Comparison of ENCODE assay signal across 15 cellular contexts in genomic region chr6:145895802-145896201, GRCh38.
DNase-seq lines count a peak whose midpoint lies in the region; ATAC-seq and TF ChIP-seq lines count a peak whose summit lies in the region.
"Had no signal": no experiment of that assay in that cellular context is flagged by ENCODE, and none has a peak within 500 bp of the region (broad histone marks: within the 10 kb centered on the region; RNA-seq: fewer than 3 reads in every experiment).

No MANE protein-coding gene starts in this region.

- 27% methylated on average over 1 of the region's 1 CpG for WGBS in GM23248 (ENCODE audit: low coverage in 1 of 2, low lambda C conversion rate in 2 of 2, missing lambda C conversion rate in 2 of 2), 2 experiments
- 100% methylated on average over 1 of the region's 1 CpG for WGBS in SK-N-SH (ENCODE audit: low lambda C conversion rate)

- TF ChIP-seq EP300 in SK-N-SH (IDR thresholded peaks at IDR 0.05; ENCODE audit: borderline replicate concordance in 1 of 2, low read depth in 1 of 2, low read length in 1 of 2) = no peak

- H3K79me2 ChIP-seq in GM23248 (ENCODE audit: insufficient read depth) = no peaks in the 10 kb centered on the region
- no peaks in the 10 kb centered on the region for H3K79me2 ChIP-seq in SK-N-SH (ENCODE audit: insufficient read depth)

- H3K36me3 ChIP-seq in GM23248 (ENCODE audit: low read depth) = peaks cover 37% of the 10 kb centered on the region; the same call in 1 of the 2 replicates
- peaks cover 42 to 49% of the 10 kb centered on the region in 2 experiments for H3K36me3 ChIP-seq in SK-N-SH (replicated peaks in 1 of 2; ENCODE audit: control insufficient read depth in 1 of 2, insufficient read depth in 2 of 2, low read length in 1 of 2)
- H3K36me3 ChIP-seq: right atrium auricular region had no signal

- H3K9ac ChIP-seq in GM23248 = no peak overlapping the region
- H3K9ac ChIP-seq in SK-N-SH = no peak overlapping the region

- intact Hi-C loops in posterior cingulate gyrus (cut with DNase I) = no loop called here

- H3K9me3 ChIP-seq in GM23248 (ENCODE audit: low read depth) = peaks cover 6% of the 10 kb centered on the region
- H3K9me3 ChIP-seq in SK-N-SH = 0 out of 2 replicates have a peak, but pooled peaks cover 10% of the 10 kb centered on the region

- ATAC-seq in HG02970 (IDR thresholded peaks at IDR 0.05; ENCODE audit: low FRiP score, unreplicated experiment) = no peak

- H3K4me3 ChIP-seq in GM23248 (no peak overlapping the region), SK-N-SH (ENCODE audit: low read depth in 2 of 2, low read length in 1 of 2) (no peak overlapping the region), foreskin fibroblast (ENCODE audit: low read depth in 1 of 2, low read length in 2 of 2) (no peak overlapping the region)
- H3K4me3 ChIP-seq: right atrium auricular region, thoracic aorta had no signal

- no peak overlapping the region for H3K27ac ChIP-seq in GM23248
- H3K27ac ChIP-seq in SK-N-SH (ENCODE audit: low read depth in 2 of 2, low read length in 1 of 2) = no peak overlapping the region
- H3K27ac ChIP-seq: HL-60, right atrium auricular region, thoracic aorta had no signal

- CTCF ChIA-PET in SK-N-SH (lab: Yijun Ruan, JAX) = no interaction called here

- TF ChIP-seq CTCF in SK-N-SH (IDR thresholded peaks at IDR 0.05) = peak; percentile 47
- peak; percentile 21 for TF ChIP-seq CTCF in foreskin fibroblast (IDR thresholded peaks at IDR 0.05; ENCODE audit: low read depth, low read length)

- H4K20me1 ChIP-seq in GM23248 (ENCODE audit: insufficient read depth) (no peaks in the 10 kb centered on the region), SK-N-SH (ENCODE audit: insufficient read depth) (no peaks in the 10 kb centered on the region)

- POLR2A ChIA-PET in SK-N-SH (lab: Yijun Ruan, JAX) = no interaction called here

- H2AFZ ChIP-seq in GM23248 (no peak overlapping the region), SK-N-SH (ENCODE audit: low read depth) (no peak overlapping the region)

- H3K4me1 ChIP-seq in GM23248 (ENCODE audit: insufficient read depth) (peaks cover 11% of the 10 kb centered on the region), SK-N-SH (ENCODE audit: control insufficient read depth in 1 of 2, insufficient read depth in 2 of 2, low read depth in 1 of 2, low read length in 1 of 2) (peaks cover 0 to 3% of the 10 kb centered on the region in 2 experiments; a peak in 2 of 4 replicates)
- H3K4me1 ChIP-seq: right atrium auricular region had no signal

- DNase-seq in AG08395 (ENCODE audit: low spot score) (peak; percentile 7), GM23248 (peak; percentile 35), SK-N-SH (no peak), foreskin fibroblast (peak in 1 of 2 donors; percentile 36), iPS-NIHi11 (ENCODE audit: low spot score) (no peak), NCI-H345 treated with DMSO at 0.1 percent for 48 hours (lab: John Stamatoyannopoulos, UW; ENCODE audit: unreplicated experiment) (no peak), posterior cingulate gyrus (no peak)
- DNase-seq: activated CD4-positive, CD25-positive, alpha-beta regulatory T cell treated with anti-CD3 and anti-CD28 coated beads, Interleukin-2, amount 50 U/mL, for 72 hours; hippocampal formation; NCI-H2081; RPMI8226 had no signal

- H3K27me3 ChIP-seq in GM23248 (replicated peaks; ENCODE audit: insufficient read depth) (no peaks in the 10 kb centered on the region), SK-N-SH (ENCODE audit: insufficient read depth) (no peaks in the 10 kb centered on the region)
- H3K27me3 ChIP-seq: right atrium auricular region had no signal

- H3K9me2 ChIP-seq in GM23248 (ENCODE audit: insufficient read depth) (no peaks in the 10 kb centered on the region), SK-N-SH (no peaks in the 10 kb centered on the region)

- in situ Hi-C loops in GM23248 (cut with MboI) = no loop called here

- H3K4me2 ChIP-seq in GM23248 (ENCODE audit: unreplicated experiment) = no peak overlapping the region
- H3K4me2 ChIP-seq in SK-N-SH = no peak overlapping the region

- H3F3A ChIP-seq in GM23248 (ENCODE audit: insufficient read depth) (peaks cover 17% of the 10 kb centered on the region), SK-N-SH (replicated peaks; ENCODE audit: insufficient read depth) (peaks cover 7% of the 10 kb centered on the region)

- no peak for TF ChIP-seq RAD21 in SK-N-SH (IDR thresholded peaks at IDR 0.05; ENCODE audit: low read length)

TF ChIP-seq in SK-N-SH, 30 proteins besides CTCF, POLR2A, EP300 and RAD21:
- no peak for TF ChIP-seq SIN3A (IDR thresholded peaks at IDR 0.05; ENCODE audit: borderline replicate concordance, low read depth, low read length)
- no peak for TF ChIP-seq REST (IDR thresholded peaks at IDR 0.05; ENCODE audit: low read depth, low read length)
- no peak for TF ChIP-seq GATA2 (CRISPR knock-in tag; IDR thresholded peaks at IDR 0.05)
- no peak for TF ChIP-seq USF2 (IDR thresholded peaks at IDR 0.05; ENCODE audit: borderline replicate concordance, low read depth, low read length)

Comparison
In these comparisons a context has a peak if more than half of its experiments do, and no peak if none do; other contexts are left out.
1. DNase-seq: peak in AG08395 (single experiment) and GM23248 (single experiment); none in SK-N-SH (single experiment), iPS-NIHi11 (single experiment), NCI-H345 treated with DMSO at 0.1 percent for 48 hours (single experiment) and posterior cingulate gyrus (0 of 10).